ENCODE assay signal across 37 cellular contexts in genomic region chrX:21131346-21131745, GRCh38.
DNase-seq lines count a peak whose midpoint lies in the region; FAIRE-seq and TF ChIP-seq lines count a peak whose summit lies in the region.
"Had no signal": no experiment of that assay in that cellular context is flagged by ENCODE, and none has a peak within 500 bp of the region (broad histone marks: within the 10 kb centered on the region; RNA-seq: fewer than 3 reads in every experiment).

No MANE protein-coding gene starts in this region.

- no peak overlapping the region for H3K14ac ChIP-seq in trophoblast cell (ENCODE audit: low read length)

- no peak overlapping the region for H3K27ac Mint-ChIP-seq in astrocyte (ENCODE audit: unreplicated experiment)
- H3K27ac Mint-ChIP-seq: B cell; CD14-positive monocyte; CD4-positive, alpha-beta memory T cell; CD4-positive, alpha-beta T cell; CD4-positive, CD25-positive, alpha-beta regulatory T cell; CD8-positive, alpha-beta memory T cell; CD8-positive, alpha-beta T cell had no signal

- H3K36me3 Mint-ChIP-seq in astrocyte (ENCODE audit: low read depth, unreplicated experiment) = no peaks in the 10 kb centered on the region
- H3K36me3 Mint-ChIP-seq: CD14-positive monocyte; CD4-positive, alpha-beta memory T cell; CD4-positive, CD25-positive, alpha-beta regulatory T cell; CD8-positive, alpha-beta memory T cell; CD8-positive, alpha-beta T cell had no signal

- no peak overlapping the region for H2BK12ac ChIP-seq in trophoblast cell (ENCODE audit: low read length)

- H2AFZ ChIP-seq in astrocyte (ENCODE audit: low read depth, low read length) (no peak overlapping the region), trophoblast cell (ENCODE audit: insufficient read depth, low read length, poor library complexity) (no peak overlapping the region)

- no peaks in the 10 kb centered on the region for H3K79me2 ChIP-seq in astrocyte (ENCODE audit: insufficient read depth, low read length)
- no peaks in the 10 kb centered on the region for H3K79me2 ChIP-seq in trophoblast cell (ENCODE audit: control insufficient read depth, insufficient read depth, low read length, poor library complexity)

- H3K4me2 ChIP-seq in astrocyte (ENCODE audit: low read length) (no peak overlapping the region), trophoblast cell (ENCODE audit: low read length) (no peak overlapping the region)
- H3K4me2 ChIP-seq: A549; BLaER1; BLaER1 treated with 17β-estradiol and CSF1 and Interleukin-3, amounts not matched to agents 10 nM and 100 nM had no signal

- H3K23ac ChIP-seq in trophoblast cell (ENCODE audit: low read length) = no peak overlapping the region

- no peak overlapping the region for H3K27ac ChIP-seq in astrocyte (ENCODE audit: low read depth, low read length)
- no peak overlapping the region for H3K27ac ChIP-seq in trophoblast cell (ENCODE audit: low read depth, low read length)
- H3K27ac ChIP-seq in brain microvascular endothelial cell = no peak overlapping the region
- H3K27ac ChIP-seq: 22Rv1; A549; BLaER1; BLaER1 treated with 17β-estradiol and CSF1 and Interleukin-3, amounts not matched to agents 10 nM and 100 nM; C4-2B had no signal

- H3K9me3 ChIP-seq in astrocyte (ENCODE audit: insufficient read depth, low read depth, low read length) (no peaks in the 10 kb centered on the region), trophoblast cell (ENCODE audit: insufficient read depth, low read depth, low read length) (no peaks in the 10 kb centered on the region)
- H3K9me3 ChIP-seq: A549, BE2C, BLaER1, Caco-2 had no signal

- no peak overlapping the region for H3K4ac ChIP-seq in trophoblast cell (ENCODE audit: low read depth, low read length)

- H4K91ac ChIP-seq in trophoblast cell (ENCODE audit: low read depth, low read length) = no peak overlapping the region

- H3K9me3 Mint-ChIP-seq in astrocyte (ENCODE audit: unreplicated experiment) = peaks cover 2% of the 10 kb centered on the region
- H3K9me3 Mint-ChIP-seq: CD4-positive, alpha-beta T cell; CD8-positive, alpha-beta T cell had no signal

- no peaks in the 10 kb centered on the region for H3K4me1 Mint-ChIP-seq in astrocyte (ENCODE audit: low read depth, unreplicated experiment)
- H3K4me1 Mint-ChIP-seq: B cell; CD14-positive monocyte; CD4-positive, alpha-beta memory T cell; CD4-positive, CD25-positive, alpha-beta regulatory T cell; CD8-positive, alpha-beta memory T cell had no signal

- no peak overlapping the region for H2AK5ac ChIP-seq in trophoblast cell (ENCODE audit: low read length)

- no peak overlapping the region for H4K8ac ChIP-seq in trophoblast cell (ENCODE audit: low read depth, low read length)

- in situ Hi-C loops in brain microvascular endothelial cell (cut with HindIII; ENCODE audit: low pct_ligation_motif_present, low sequenced_read_pairs) = no loop called here

- no peak overlapping the region for H3K4me3 Mint-ChIP-seq in astrocyte (ENCODE audit: unreplicated experiment)
- H3K4me3 Mint-ChIP-seq: B cell; CD14-positive monocyte; CD4-positive, alpha-beta memory T cell; CD4-positive, alpha-beta T cell; CD4-positive, CD25-positive, alpha-beta regulatory T cell; CD8-positive, alpha-beta memory T cell; CD8-positive, alpha-beta T cell had no signal

- H3K36me3 ChIP-seq in astrocyte (ENCODE audit: insufficient read depth, low read length) (no peaks in the 10 kb centered on the region), trophoblast cell (ENCODE audit: control insufficient read depth in 1 of 2, insufficient read depth in 2 of 2, low read length in 2 of 2) (no peaks in the 10 kb centered on the region), brain microvascular endothelial cell (replicated peaks) (no peaks in the 10 kb centered on the region)
- H3K36me3 ChIP-seq: BE2C; BLaER1; BLaER1 treated with 17β-estradiol and CSF1 and Interleukin-3, amounts not matched to agents 10 nM and 100 nM had no signal

- H4K20me1 ChIP-seq in astrocyte (ENCODE audit: insufficient read depth, low read length) = no peaks in the 10 kb centered on the region
- H4K20me1 ChIP-seq: BLaER1; BLaER1 treated with 17β-estradiol and CSF1 and Interleukin-3, amounts not matched to agents 10 nM and 100 nM had no signal

- H2BK120ac ChIP-seq in trophoblast cell (ENCODE audit: insufficient read depth, low read length, poor library complexity) = no peak overlapping the region

- H3K79me1 ChIP-seq in trophoblast cell (ENCODE audit: low read length) = no peaks in the 10 kb centered on the region

- no peak overlapping the region for H3K18ac ChIP-seq in trophoblast cell (ENCODE audit: low read length)

- DNase-seq in NCI-H226 (peak; percentile 80), amniotic epithelial cell (ENCODE audit: low read depth) (peak; percentile 47), astrocyte (ENCODE audit: low read depth) (peak; percentile 2), trophoblast cell (peak; percentile 35 to 70), GM19239 (ENCODE audit: insufficient read length, low spot score) (no peak), brain microvascular endothelial cell (no peak), NCI-H524 treated with DMSO at 0.1 percent for 48 hours (lab: John Stamatoyannopoulos, UW) (no peak), AG08395 (ENCODE audit: low spot score) (no peak)
- DNase-seq: 8988T; ACHN; AML-193; BE2C; C1 segment of cervical spinal cord; Caco-2; Calu3; CD4-positive, alpha-beta memory T cell; CD4-positive, alpha-beta T cell; CD4-positive, CD25-positive, alpha-beta regulatory T cell; CD8-positive, alpha-beta memory T cell; CD8-positive, alpha-beta T cell; COR-L47; DMS 273 treated with DMSO at 0.1 percent for 48 hours; DMS153; DMS53; DMS79; DMS79 treated with DMSO at 0.1 percent for 48 hours; DND-41; EL had no signal

- H2BK5ac ChIP-seq in trophoblast cell (ENCODE audit: low read depth, low read length, poor library complexity) = no peak overlapping the region

- no peak for TF ChIP-seq CTCF in astrocyte (IDR thresholded peaks at IDR 0.05; ENCODE audit: insufficient read depth, low read depth, low read length)
- no peak for TF ChIP-seq CTCF in brain microvascular endothelial cell (IDR thresholded peaks at IDR 0.05; ENCODE audit: low read depth, low read length, missing control alignments)

- H3K9ac ChIP-seq in astrocyte (ENCODE audit: low read length) (no peak overlapping the region), trophoblast cell (ENCODE audit: low read length) (no peak overlapping the region)
- H3K9ac ChIP-seq: BLaER1; BLaER1 treated with 17β-estradiol and CSF1 and Interleukin-3, amounts not matched to agents 10 nM and 100 nM had no signal

- no peak overlapping the region for H4K12ac ChIP-seq in trophoblast cell (ENCODE audit: low read depth, low read length)

- no CpG with 5 or more reads among the region's 3 CpGs for WGBS in trophoblast cell (ENCODE audit: extremely low coverage, insufficient coverage, insufficient read length)

- H3K4me1 ChIP-seq in astrocyte (ENCODE audit: insufficient read depth, low read length) (no peaks in the 10 kb centered on the region), trophoblast cell (ENCODE audit: control insufficient read depth in 1 of 2, insufficient read depth in 2 of 2, low read length in 2 of 2) (no peaks in the 10 kb centered on the region)
- H3K4me1 ChIP-seq: A549; BE2C; BLaER1; BLaER1 treated with 17β-estradiol and CSF1 and Interleukin-3, amounts not matched to agents 10 nM and 100 nM; Caco-2 had no signal

- H3K4me3 ChIP-seq in astrocyte (ENCODE audit: insufficient read depth, low read depth, low read length) (no peak overlapping the region), trophoblast cell (ENCODE audit: low read depth, low read length) (no peak overlapping the region), brain microvascular endothelial cell (ENCODE audit: low read depth, low read length) (no peak overlapping the region)
- H3K4me3 ChIP-seq: A549; BLaER1; BLaER1 treated with 17β-estradiol and CSF1 and Interleukin-3, amounts not matched to agents 10 nM and 100 nM had no signal

- peak; percentile 78 for FAIRE-seq in astrocyte (lab: Jason Lieb, UNC)
- FAIRE-seq in GM19239 (lab: Jason Lieb, UNC) = no peak
- FAIRE-seq: A204.1, D721Med had no signal

- H3K27me3 ChIP-seq in astrocyte (ENCODE audit: insufficient read depth, low read length) (no peaks in the 10 kb centered on the region), trophoblast cell (ENCODE audit: insufficient read depth, low read length) (no peaks in the 10 kb centered on the region), brain microvascular endothelial cell (replicated peaks) (no peaks in the 10 kb centered on the region)
- H3K27me3 ChIP-seq: BE2C; BLaER1; BLaER1 treated with 17β-estradiol and CSF1 and Interleukin-3, amounts not matched to agents 10 nM and 100 nM had no signal

- H3K27me3 Mint-ChIP-seq in astrocyte (ENCODE audit: low read depth, unreplicated experiment) = no peaks in the 10 kb centered on the region
- H3K27me3 Mint-ChIP-seq: B cell; CD4-positive, alpha-beta memory T cell; CD4-positive, alpha-beta T cell; CD4-positive, CD25-positive, alpha-beta regulatory T cell; CD8-positive, alpha-beta memory T cell had no signal

Comparison
In these comparisons a context has a peak if more than half of its experiments do, and no peak if none do; other contexts are left out.
1. DNase-seq: peak in NCI-H226 (single experiment), amniotic epithelial cell (single experiment), astrocyte (single experiment) and trophoblast cell (2 of 2); none in GM19239 (single experiment), brain microvascular endothelial cell (single experiment), NCI-H524 treated with DMSO at 0.1 percent for 48 hours (single experiment) and AG08395 (single experiment).